ENCODE assay signal across 31 cellular contexts in the genomic region with DNA sequence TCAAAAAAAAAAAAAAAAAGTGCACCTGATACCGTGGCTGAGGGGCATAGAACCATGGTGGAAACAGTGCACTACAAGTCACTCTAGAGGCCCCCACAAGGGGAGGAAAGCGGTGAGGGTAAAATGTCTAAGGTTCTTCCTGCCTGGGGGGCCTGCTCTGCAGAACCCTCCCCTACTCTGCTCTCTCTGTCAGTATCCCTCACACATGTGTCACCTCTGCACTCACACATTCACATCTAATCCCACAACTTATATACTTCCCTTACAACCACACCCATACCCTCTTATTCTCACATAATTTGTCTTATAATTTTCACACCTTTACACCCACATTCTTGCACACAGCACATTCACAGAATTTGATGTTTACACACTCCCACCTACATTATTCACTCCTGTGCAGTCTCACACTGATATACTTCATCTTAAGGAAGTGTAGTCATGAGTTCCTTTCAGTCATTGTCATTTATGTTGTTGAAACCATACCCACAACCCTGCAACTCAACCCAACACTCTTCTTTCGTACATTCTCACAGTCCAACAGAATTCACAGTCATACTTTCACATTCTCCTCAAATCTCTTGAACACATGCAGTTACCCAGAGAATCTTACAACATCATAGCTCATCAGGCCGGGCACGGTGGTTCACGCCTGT.
"Had no signal": no experiment of that assay in that cellular context is flagged by ENCODE, and none has a peak within 500 bp of the region (broad histone marks: within the 10 kb centered on the region; RNA-seq: fewer than 3 reads in every experiment).

No MANE protein-coding gene starts in this region.

- H3K4me1 ChIP-seq: colonic mucosa, gastrocnemius medialis, neural progenitor cell, parathyroid adenoma, prostate gland, upper lobe of right lung, uterus had no signal

- H2AFZ ChIP-seq: hepatocyte, neural progenitor cell, parathyroid adenoma had no signal

- H3K9ac ChIP-seq: neural progenitor cell, parathyroid adenoma had no signal

- H3K36me3 Mint-ChIP-seq: memory B cell; neural progenitor cell; stimulated activated memory B cell treated with anti-CD40 and anti-IgM and Interleukin-4, amounts not matched to agents 10 μg/mL and 1 μg/mL and 100 μg/mL, for 72 hours had no signal

- H3K27ac Mint-ChIP-seq: dendritic cell treated with granulocyte-macrophage colony-stimulating factor and Interleukin-4, amounts not matched to agents 40 ng/mL and 50 ng/mL, for 4 days; endodermal cell; memory B cell; nephron; neural progenitor cell; stimulated activated memory B cell treated with anti-CD40 and anti-IgM and Interleukin-4, amounts not matched to agents 10 μg/mL and 1 μg/mL and 100 μg/mL, for 72 hours; stimulated activated naive CD8-positive, alpha-beta T cell treated with anti-CD3 and anti-CD28 coated beads, Interleukin-15, Interleukin-2, amounts not matched to agents 100 ng/mL and 50 ng/mL, for 24 hours had no signal

- H3K9me3 ChIP-seq: colonic mucosa, gastrocnemius medialis, heart left ventricle, mucosa of descending colon, prostate gland, right atrium auricular region, suprapubic skin, transverse colon, upper lobe of right lung, uterus had no signal

- H3K36me3 ChIP-seq: colonic mucosa, gastrocnemius medialis, heart left ventricle, neural progenitor cell, prostate gland, right atrium auricular region, suprapubic skin, transverse colon, upper lobe of right lung, uterus had no signal

- H3K4me3 ChIP-seq: colonic mucosa, gastrocnemius medialis, heart left ventricle, hepatocyte, lung, mucosa of descending colon, neural progenitor cell, prostate gland, right atrium auricular region, smooth muscle cell, suprapubic skin, transverse colon, upper lobe of right lung, uterus had no signal

- FAIRE-seq: kidney had no signal

- H3K4me1 Mint-ChIP-seq: memory B cell; naive B cell; nephron; neural progenitor cell; stimulated activated memory B cell treated with anti-CD40 and anti-IgM and Interleukin-4, amounts not matched to agents 10 μg/mL and 1 μg/mL and 100 μg/mL, for 72 hours had no signal

- H3K4me3 Mint-ChIP-seq: dendritic cell treated with granulocyte-macrophage colony-stimulating factor and Interleukin-4, amounts not matched to agents 40 ng/mL and 50 ng/mL, for 4 days; endodermal cell; memory B cell; naive B cell; nephron; neural progenitor cell; stimulated activated memory B cell treated with anti-CD40 and anti-IgM and Interleukin-4, amounts not matched to agents 10 μg/mL and 1 μg/mL and 100 μg/mL, for 72 hours; stimulated activated naive CD8-positive, alpha-beta T cell treated with anti-CD3 and anti-CD28 coated beads, Interleukin-15, Interleukin-2, amounts not matched to agents 100 ng/mL and 50 ng/mL, for 24 hours had no signal

- H3K9me3 Mint-ChIP-seq: dendritic cell treated with granulocyte-macrophage colony-stimulating factor and Interleukin-4, amounts not matched to agents 40 ng/mL and 50 ng/mL, for 4 days; endodermal cell; memory B cell; nephron; neural progenitor cell; stimulated activated memory B cell treated with anti-CD40 and anti-IgM and Interleukin-4, amounts not matched to agents 10 μg/mL and 1 μg/mL and 100 μg/mL, for 72 hours; stimulated activated naive CD8-positive, alpha-beta T cell treated with anti-CD3 and anti-CD28 coated beads, Interleukin-15, Interleukin-2, amounts not matched to agents 100 ng/mL and 50 ng/mL, for 24 hours had no signal

- H3K79me2 ChIP-seq: hepatocyte, parathyroid adenoma had no signal

- H3K27ac ChIP-seq: colonic mucosa, epithelial cell of prostate, gastrocnemius medialis, heart left ventricle, hepatocyte, neural progenitor cell, parathyroid adenoma, prostate gland, right atrium auricular region, suprapubic skin, transverse colon, upper lobe of right lung, uterus had no signal

- ATAC-seq: esophagus mucosa; gastrocnemius medialis; heart left ventricle; left lobe of liver; mucosa of descending colon; sciatic nerve; stimulated activated memory B cell treated with anti-CD40 and anti-IgM and Interleukin-4, amounts not matched to agents 10 μg/mL and 1 μg/mL and 100 μg/mL, for 72 hours; upper lobe of right lung had no signal

- H3K4me2 ChIP-seq: hepatocyte, neural progenitor cell, smooth muscle cell had no signal

- DNase-seq: colonic mucosa; effector CD8-positive, alpha-beta T cell; endodermal cell; foreskin fibroblast; gastrocnemius medialis; heart left ventricle; kidney; mucosa of descending colon; naive B cell; stimulated activated CD4-positive, alpha-beta T cell treated with anti-CD3 and anti-CD28 coated beads, Interleukin-2, amount 100 ng/mL, for 24 hours; stimulated activated CD4-positive, alpha-beta T cell treated with anti-CD3 and anti-CD28 coated beads, Interleukin-4, amount 100 ng/mL, for 24 hours; transverse colon; upper lobe of right lung; uterus had no signal
